Comparison of ENCODE assay signal across 9 cellular contexts in the genomic region with DNA sequence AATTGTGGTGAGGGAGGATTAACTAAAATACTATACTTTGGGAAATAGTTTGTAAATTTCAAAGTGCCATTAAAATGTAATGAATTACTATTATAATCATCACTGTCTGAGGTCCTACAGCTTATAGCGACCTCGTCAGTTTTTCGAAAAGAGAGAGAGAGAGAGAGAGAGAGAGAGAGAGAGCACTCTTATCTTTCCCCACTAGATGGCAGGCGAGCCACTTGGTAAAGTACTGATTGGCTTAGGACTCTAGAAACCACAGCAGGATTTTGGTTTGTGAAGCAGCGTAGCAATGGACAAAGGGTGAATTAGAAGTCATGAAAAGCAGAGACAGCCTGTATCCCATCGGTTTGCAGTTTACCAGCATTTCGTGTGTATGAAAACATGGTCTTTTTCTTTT. TPM values are rescaled to one million over a fixed set of nuclear protein-coding genes. Genes with fewer than 3 reads are reported as not detected.
DNase-seq lines count a peak whose midpoint lies in the region; ATAC-seq and TF ChIP-seq lines count a peak whose summit lies in the region.
"Had no signal": no experiment of that assay in that cellular context is flagged by ENCODE, and none has a peak within 500 bp of the region (broad histone marks: within the 10 kb centered on the region; RNA-seq: fewer than 3 reads in every experiment).

No MANE protein-coding gene starts in this region.

- BruUV-seq in A673 (replicated peaks; lab: Mats Ljungman, UMichigan), result no TSS peak

- H3K4me1 ChIP-seq in A673 (ENCODE audit: insufficient read depth, low read length, poor library complexity, severe bottlenecking) (no peaks in the 10 kb centered on the region), HEK293 (ENCODE audit: control insufficient read depth, insufficient read depth, low read length) (no peaks in the 10 kb centered on the region), cardiac muscle cell (ENCODE audit: low read depth) (no peaks in the 10 kb centered on the region)

- intact Hi-C loops in A673 (cut with micrococcal nuclease; ENCODE audit: unreplicated experiment), result no loop called here

- POLR2A ChIA-PET in A673 (lab: Charles Lee; ENCODE audit: low non-redundant PET) (no interaction called here), HEK293 (lab: Yijun Ruan, JAX) (interaction anchor here (0.6 kb wide), 1 partner anchor 1232 kb away, joined by 3 read pairs; no protein-coding TSS in a partner anchor)

- DNase-seq in A673 (ENCODE audit: low spot score) (peak; percentile 66), ELR (ENCODE audit: low read depth) (peak; percentile 63), NCI-H1048 (lab: John Stamatoyannopoulos, UW) (peak; percentile 21), cardiac muscle cell (ENCODE audit: low read depth in 1 of 2, low spot score in 1 of 2) (peak; percentile 67 to 77), retinal pigment epithelial cell (ENCODE audit: low read depth) (peak; percentile 31)
- peak; percentile 17 for DNase-seq in activated CD8-positive, alpha-beta memory T cell treated with anti-CD3 and anti-CD28 coated beads, Interleukin-2, amount 50 U/mL, for 4 hours

- no peak overlapping the region for H3K4me3 ChIP-seq in A673 (ENCODE audit: low read depth, low read length, poor library complexity, severe bottlenecking)
- H3K4me3 ChIP-seq in HEK293 (ENCODE audit: low read depth, low read length), result no peak overlapping the region
- no peak overlapping the region for H3K4me3 ChIP-seq in cardiac muscle cell
- no peak overlapping the region for H3K4me3 ChIP-seq in retinal pigment epithelial cell (ENCODE audit: low read length)

- CTCF ChIA-PET in A673 (lab: Charles Lee), result interaction anchor here (0.5 kb wide), 1 partner anchor 104 kb away, joined by 7 read pairs; no protein-coding TSS in a partner anchor
- CTCF ChIA-PET in HEK293 (lab: Yijun Ruan, JAX), result interaction anchor here (0.6 to 1.9 kb wide), 30 partner anchors 9 to 1888 kb away, joined by 3 to 20 read pairs (median 4); no protein-coding TSS in a partner anchor

- H3K36me3 ChIP-seq in A673 (ENCODE audit: insufficient read depth, low read length, poor library complexity, severe bottlenecking), result no peaks in the 10 kb centered on the region
- no peaks in the 10 kb centered on the region for H3K36me3 ChIP-seq in HEK293 (ENCODE audit: control insufficient read depth in 2 of 2, insufficient read depth in 1 of 2, low read length in 2 of 2)
- H3K36me3 ChIP-seq in cardiac muscle cell, result no peaks in the 10 kb centered on the region

- ATAC-seq in GM21381 (IDR thresholded peaks at IDR 0.05; ENCODE audit: unreplicated experiment), result no peak

- TF ChIP-seq CTCF in A673 (conservative IDR thresholded peaks at IDR 0.05; ENCODE audit: low read depth, low read length) (peak; percentile 84), HEK293 (tag by site-specific recombination; IDR thresholded peaks at IDR 0.05) (peak; percentile 78), cardiac muscle cell (IDR thresholded peaks at IDR 0.05; ENCODE audit: low read depth, low read length) (peak; percentile 72), retinal pigment epithelial cell (conservative IDR thresholded peaks at IDR 0.05; ENCODE audit: low read depth, low read length) (peak; percentile 85)

- no peak overlapping the region for H3K27ac ChIP-seq in A673 (ENCODE audit: low read depth, low read length, poor library complexity, severe bottlenecking)
- no peak overlapping the region for H3K27ac ChIP-seq in HEK293 (ENCODE audit: extremely low read depth, low read depth, low read length)
- no peak overlapping the region for H3K27ac ChIP-seq in cardiac muscle cell

- H3K27me3 ChIP-seq in A673 (replicated peaks; ENCODE audit: insufficient read depth, low read depth, low read length, poor library complexity) (peaks cover 3% of the 10 kb centered on the region), cardiac muscle cell (no peaks in the 10 kb centered on the region)

- H3K9me3 ChIP-seq in A673 (ENCODE audit: low read depth, low read length, poor library complexity, severe bottlenecking) (no peaks in the 10 kb centered on the region), HEK293 (ENCODE audit: control insufficient read depth, insufficient read depth, low read depth, low read length) (no peaks in the 10 kb centered on the region), cardiac muscle cell (ENCODE audit: low read depth) (no peaks in the 10 kb centered on the region)

TF ChIP-seq in HEK293, 187 proteins besides CTCF, POLR2A, EP300 and RAD21:
- TF ChIP-seq ZNF596 (tag by site-specific recombination; IDR thresholded peaks at IDR 0.05) (peak; percentile 99), ZNF133 (tag by site-specific recombination; IDR thresholded peaks at IDR 0.05) (no peak), ZNF654 (tag by site-specific recombination; IDR thresholded peaks at IDR 0.05; ENCODE audit: low read depth) (peak; percentile 98), ZNF2 (tag by site-specific recombination; IDR thresholded peaks at IDR 0.05) (0 out of 2 replicates have a peak, but pooled peaks have one; percentile 19)

RNA-seq across cellular contexts. Expression of a gene that starts 52.5 kb away (rescaled TPM):
- 4.2 and 7.5 TPM in 2 replicates for total RNA-seq in A673 (2021)
- total RNA-seq in cardiac muscle cell, result 9.4 TPM in 2 replicates
- 6.3 and 6.5 TPM in 2 replicates for polyA plus RNA-seq in cardiac muscle cell
- polyA plus RNA-seq: IgD-negative memory B cell had no signal

Comparison
In these comparisons a context has a peak if more than half of its experiments do, and no peak if none do; other contexts are left out.
1. DNase-seq: peak in every context shown above with its lines; median percentile 72 in cardiac muscle cell; 66 in A673; 63 in ELR; 31 in retinal pigment epithelial cell; 21 in NCI-H1048; 17 in activated CD8-positive, alpha-beta memory T cell treated with anti-CD3 and anti-CD28 coated beads, Interleukin-2, amount 50 U/mL, for 4 hours.